13 cellular contexts compared by ENCODE assay signal in the genomic region with DNA sequence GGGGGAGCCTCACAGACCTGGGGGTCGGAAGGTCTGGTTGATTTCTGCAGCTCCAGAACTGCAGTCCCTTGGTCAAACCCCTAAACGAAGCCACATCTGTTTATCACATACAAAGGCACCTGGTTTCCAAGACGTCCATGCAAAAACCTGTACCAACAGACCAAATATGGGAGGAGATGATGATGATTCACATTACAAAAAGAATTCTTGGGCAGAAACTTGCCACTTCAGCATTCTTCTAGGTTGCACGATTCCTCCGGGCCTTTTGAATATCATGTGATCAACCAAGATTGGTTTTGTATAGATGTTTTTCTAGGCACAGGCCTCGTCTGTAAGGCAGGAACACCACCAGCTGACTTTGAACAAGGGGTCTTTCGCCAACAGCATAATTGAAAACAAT.
A peak's percentile ranks its signal among the peaks of the same experiment; 100 is the strongest.
DNase-seq lines count a peak whose midpoint lies in the region; ATAC-seq, FAIRE-seq and TF ChIP-seq lines count a peak whose summit lies in the region.
"Had no signal": no experiment of that assay in that cellular context is flagged by ENCODE, and none has a peak within 500 bp of the region (broad histone marks: within the 10 kb centered on the region; RNA-seq: fewer than 3 reads in every experiment).

No MANE protein-coding gene starts in this region.

- H3K9ac ChIP-seq in HepG2 (ENCODE audit: insufficient read depth, low read depth, low read length): no peak overlapping the region

- H2AFZ ChIP-seq in HepG2 (ENCODE audit: low read length): no peak overlapping the region

- no peak for TF ChIP-seq RAD21 in HepG2 (CRISPR knock-in tag; IDR thresholded peaks at IDR 0.05)

- FAIRE-seq in HepG2 (lab: Jason Lieb, UNC): no peak
- no peak for FAIRE-seq in GM19239 (lab: Jason Lieb, UNC)
- FAIRE-seq: endothelial cell of umbilical vein had no signal

- POLR2A ChIA-PET in HepG2 (lab: Yijun Ruan, JAX): interaction anchor here (2.4 to 4.4 kb wide), 2 partner anchors 16 to 30 kb away, joined by 11 to 26 read pairs; no protein-coding TSS in a partner anchor

- H3K9me3 ChIP-seq in HepG2 (ENCODE audit: low read length): no peaks in the 10 kb centered on the region
- no peaks in the 10 kb centered on the region for H3K9me3 ChIP-seq in right lobe of liver
- H3K9me3 ChIP-seq: psoas muscle had no signal

- WGBS in HepG2 (ENCODE audit: low lambda C conversion rate): 84% methylated on average over 7 of the region's 7 CpGs
- 41% methylated on average over 5 of the region's 7 CpGs for WGBS in right lobe of liver (ENCODE audit: insufficient coverage, low coverage, low lambda C conversion rate, missing lambda C conversion rate)

- in situ Hi-C loops in HepG2 (cut with HindIII; ENCODE audit: extremely low pct_ligation_motif_present, low pct_unique_long_range_greater_than_20kb): no loop called here
- in situ Hi-C loops in astrocyte of the cerebellum (cut with HindIII; ENCODE audit: low sequenced_read_pairs): no loop called here

- H3K27me3 ChIP-seq in HepG2 (ENCODE audit: control insufficient read depth in 1 of 2, insufficient read depth in 2 of 2, low read length in 2 of 2): no peaks in the 10 kb centered on the region; a peak in 1 of 5 replicates
- H3K27me3 ChIP-seq in right lobe of liver: peaks cover 0 to 2% of the 10 kb centered on the region in 2 donors

- no peak overlapping the region for H3K4me3 ChIP-seq in HepG2 (replicated peaks in 1 of 3; ENCODE audit: insufficient read depth in 1 of 3, low read depth in 2 of 3, low read length in 3 of 3)
- H3K4me3 ChIP-seq in right lobe of liver: no peak overlapping the region
- no peak overlapping the region for H3K4me3 ChIP-seq in astrocyte of the cerebellum (ENCODE audit: low read depth, low read length)
- H3K4me3 ChIP-seq: psoas muscle had no signal

- TF ChIP-seq CTCF in HepG2 (CRISPR knock-in tag; IDR thresholded peaks at IDR 0.05) (no peak), right lobe of liver (IDR thresholded peaks at IDR 0.05) (no peak), astrocyte of the cerebellum (IDR thresholded peaks at IDR 0.05; ENCODE audit: low read depth, low read length, missing control alignments) (no peak)

- H3K4me1 ChIP-seq in HepG2 (ENCODE audit: insufficient read depth, low read length) (peaks cover 39% of the 10 kb centered on the region), right lobe of liver (peaks cover 0 to 8% (median 4%) of the 10 kb centered on the region in 4 donors)

- no peak overlapping the region for H3K27ac ChIP-seq in HepG2 (ENCODE audit: extremely low read length, insufficient read depth, low read length)
- H3K27ac ChIP-seq in right lobe of liver: no peak overlapping the region
- H3K27ac ChIP-seq: psoas muscle had no signal

- ATAC-seq in HepG2 (no peak), right lobe of liver (no peak)
- ATAC-seq: psoas muscle had no signal

- CTCF ChIA-PET in HepG2 (lab: Yijun Ruan, JAX; ENCODE audit: low intra/inter-chr PET ratio, low total read pairs): no interaction called here

- intact Hi-C loops in HepG2 (cut with micrococcal nuclease; ENCODE audit: unreplicated experiment) (no loop called here), right lobe of liver (cut with DNase I) (no loop called here)

- peaks cover 89% of the 10 kb centered on the region for H3K79me2 ChIP-seq in HepG2 (ENCODE audit: insufficient read depth, low read length)

- no peak for TF ChIP-seq EP300 in HepG2 (IDR thresholded peaks at IDR 0.05; ENCODE audit: low read depth in 2 of 2, low read length in 2 of 2)
- no peak for TF ChIP-seq EP300 in HepG2 (CRISPR knock-in tag; IDR thresholded peaks at IDR 0.05; ENCODE audit: borderline replicate concordance)

- peaks cover 10% of the 10 kb centered on the region; the same call in 1 of the 2 replicates for H4K20me1 ChIP-seq in HepG2 (ENCODE audit: insufficient read depth, low read length)

- peak overlapping the region; percentile 90 for H3K4me2 ChIP-seq in HepG2 (ENCODE audit: low read depth, low read length)

- TF ChIP-seq POLR2A in HepG2 (IDR thresholded peaks at IDR 0.05; ENCODE audit: insufficient read depth in 1 of 2, low read depth in 2 of 2, low read length in 2 of 2) (no peak), right lobe of liver (IDR thresholded peaks at IDR 0.05) (no peak)

- DNase-seq in HepG2 (ENCODE audit: low spot score) (no peak), right lobe of liver (no peak), astrocyte of the cerebellum (ENCODE audit: low read depth) (peak; percentile 48), foreskin melanocyte (peak; percentile 69), GM19239 (ENCODE audit: insufficient read length, low spot score) (no peak), hepatic stellate cell (ENCODE audit: low spot score) (no peak)
- DNase-seq in stimulated activated CD4-positive, alpha-beta T cell treated with anti-CD3 and anti-CD28 coated beads, Interleukin-4, amount 100 ng/mL, for 24 hours: no peak
- DNase-seq in stimulated activated CD4-positive, alpha-beta T cell treated with anti-CD3 and anti-CD28 coated beads, Interleukin-4, amount 100 ng/mL, for 4 hours: no peak
- DNase-seq: activated naive CD8-positive, alpha-beta T cell treated with anti-CD3 and anti-CD28 coated beads for 36 hours; hippocampal formation; NCI-H526 treated with DMSO at 0.1 percent for 48 hours; psoas muscle had no signal

- 0 out of 5 replicates have a peak, but pooled peaks cover 2 to 4% of the 10 kb centered on the region in 2 experiments for H3K36me3 ChIP-seq in HepG2 (replicated peaks in 1 of 2; ENCODE audit: control insufficient read depth in 1 of 2, insufficient read depth in 2 of 2, low read length in 2 of 2)
- no peaks in the 10 kb centered on the region for H3K36me3 ChIP-seq in right lobe of liver

- BruUV-seq in HepG2 (replicated peaks; lab: Mats Ljungman, UMichigan): no TSS peak

TF ChIP-seq in HepG2, 621 proteins besides CTCF, POLR2A, EP300 and RAD21:
- TF ChIP-seq RBFOX2 (IDR thresholded peaks at IDR 0.05; ENCODE audit: low read depth, low read length): 0 out of 2 replicates have a peak, but pooled peaks have one; percentile 2
- TF ChIP-seq ZFX (CRISPR knock-in tag; IDR thresholded peaks at IDR 0.05; ENCODE audit: low read depth): 0 out of 2 replicates have a peak, but pooled peaks have one; percentile 2
- no peak for TF ChIP-seq HIVEP1 (CRISPR knock-in tag; IDR thresholded peaks at IDR 0.05)
- peak; percentile 77 for TF ChIP-seq MAFK (conservative IDR thresholded peaks at IDR 0.05 in 1 of 2, IDR thresholded peaks at IDR 0.05 in 1 of 2; ENCODE audit: low read length in 2 of 2)
- TF ChIP-seq MAFF (IDR thresholded peaks at IDR 0.05; ENCODE audit: low read depth, low read length): peak; percentile 68
- no peak for TF ChIP-seq ZNF878 (CRISPR knock-in tag; IDR thresholded peaks at IDR 0.05)

Comparison
In these comparisons a context has a peak if more than half of its experiments do, and no peak if none do; other contexts are left out.
1. DNase-seq: peak in astrocyte of the cerebellum (single experiment) and foreskin melanocyte (single experiment); none in HepG2 (single experiment), right lobe of liver (0 of 3), GM19239 (single experiment), stimulated activated CD4-positive, alpha-beta T cell treated with anti-CD3 and anti-CD28 coated beads, Interleukin-4, amount 100 ng/mL, for 24 hours (single experiment), stimulated activated CD4-positive, alpha-beta T cell treated with anti-CD3 and anti-CD28 coated beads, Interleukin-4, amount 100 ng/mL, for 4 hours (0 of 2) and hepatic stellate cell (single experiment).